Comparison of ENCODE assay signal across 19 cellular contexts in the genomic region with DNA sequence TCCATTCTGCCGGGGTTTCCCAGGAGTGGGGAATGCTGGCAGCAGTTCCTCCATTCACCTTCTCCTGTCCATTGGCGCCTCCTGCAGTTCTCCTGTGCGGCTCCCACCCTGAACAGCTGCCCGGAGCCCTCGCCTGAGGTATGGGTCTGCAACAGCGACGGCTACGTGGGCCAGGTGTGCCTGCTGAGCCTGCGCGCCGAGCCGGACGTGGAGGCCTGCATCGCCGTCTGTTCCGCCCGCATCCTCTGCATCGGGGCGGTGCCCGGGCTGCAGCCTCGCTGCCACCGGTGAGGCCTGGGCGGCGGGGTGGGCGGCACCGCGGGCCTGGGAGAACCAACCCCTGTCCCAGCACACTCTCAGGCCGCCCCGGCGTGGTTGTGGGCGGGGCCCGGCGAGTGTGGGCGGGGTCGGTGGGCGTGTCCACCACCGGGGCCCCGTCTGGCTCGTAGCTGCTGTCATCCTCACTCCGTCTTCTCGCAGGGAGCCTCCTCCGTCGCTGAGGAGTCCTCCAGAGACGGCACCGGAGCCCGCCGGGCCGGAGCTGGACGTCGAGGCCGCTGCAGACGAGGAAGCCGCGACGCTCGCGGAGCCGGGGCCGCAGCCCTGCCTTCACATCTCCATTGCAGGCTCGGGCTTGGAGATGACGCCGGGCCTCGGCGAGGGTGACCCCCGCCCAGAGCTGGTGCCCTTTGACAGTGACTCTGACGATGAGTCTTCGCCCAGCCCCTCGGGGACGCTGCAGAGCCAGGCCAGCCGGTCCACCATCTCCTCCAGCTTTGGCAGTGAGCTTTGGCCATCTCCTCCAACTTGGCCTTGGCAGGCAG. TPM values are rescaled to one million over a fixed set of nuclear protein-coding genes. Genes with fewer than 3 reads are reported as not detected.
A peak's percentile ranks its signal among the peaks of the same experiment; 100 is the strongest.
DNase-seq lines count a peak whose midpoint lies in the region; ATAC-seq and TF ChIP-seq lines count a peak whose summit lies in the region.
"Had no signal": no experiment of that assay in that cellular context is flagged by ENCODE, and none has a peak within 500 bp of the region (broad histone marks: within the 10 kb centered on the region; RNA-seq: fewer than 3 reads in every experiment).

No MANE protein-coding gene starts in this region.

- H3K27ac Mint-ChIP-seq in Calu3 (ENCODE audit: unreplicated experiment) (peak overlapping the region; percentile 66), neural progenitor cell (no peak overlapping the region)
- H3K27ac Mint-ChIP-seq: activated B cell treated with CpG ODN at 0.5 μM for 24 hours had no signal

- H3K27me3 Mint-ChIP-seq in Calu3 (ENCODE audit: unreplicated experiment), result no peaks in the 10 kb centered on the region
- H3K27me3 Mint-ChIP-seq in neural progenitor cell (ENCODE audit: insufficient read depth, low read depth), result peaks cover 2% of the 10 kb centered on the region
- H3K27me3 Mint-ChIP-seq: activated B cell treated with CpG ODN at 0.5 μM for 24 hours had no signal

- TF ChIP-seq EP300 in gastroesophageal sphincter (IDR thresholded peaks at IDR 0.05), result no peak

- H4K20me1 ChIP-seq in neural progenitor cell (ENCODE audit: low read depth), result peaks cover 44% of the 10 kb centered on the region

- H3K4me3 Mint-ChIP-seq in Calu3 (ENCODE audit: low read depth, unreplicated experiment) (no peak overlapping the region), neural progenitor cell (no peak overlapping the region)
- H3K4me3 Mint-ChIP-seq: activated B cell treated with CpG ODN at 0.5 μM for 24 hours had no signal

- no peaks in the 10 kb centered on the region for H3K27me3 ChIP-seq in NT2/D1 (ENCODE audit: insufficient read depth, insufficient read length)
- no peaks in the 10 kb centered on the region for H3K27me3 ChIP-seq in gastroesophageal sphincter
- no peaks in the 10 kb centered on the region for H3K27me3 ChIP-seq in neural progenitor cell
- H3K27me3 ChIP-seq in left lung, result no peaks in the 10 kb centered on the region
- H3K27me3 ChIP-seq: BE2C, neutrophil, right lobe of liver had no signal

- no peak for TF ChIP-seq CTCF in Calu3 (IDR thresholded peaks at IDR 0.05; ENCODE audit: unreplicated experiment)
- TF ChIP-seq CTCF in gastroesophageal sphincter (IDR thresholded peaks at IDR 0.05), result no peak
- TF ChIP-seq CTCF in neural progenitor cell (IDR thresholded peaks at IDR 0.05), result peak; percentile 44
- TF ChIP-seq CTCF in left lung (IDR thresholded peaks at IDR 0.05), result no peak

- DNase-seq in Calu3 (no peak), NT2/D1 (ENCODE audit: low read depth, low spot score) (peak; percentile 35), neural progenitor cell (ENCODE audit: low spot score) (peak; percentile 90), left lung (no peak), DMS53 (lab: John Stamatoyannopoulos, UW) (no peak)
- no peak for DNase-seq in stimulated activated CD4-positive, alpha-beta T cell treated with anti-CD3 and anti-CD28 coated beads, Interleukin-1b, Interleukin-23, amount 100 ng/mL, for 48 hours
- DNase-seq: activated B cell treated with CpG ODN at 0.5 μM for 24 hours, activated gamma-delta T cell treated with Interleukin-2 at 50 U/mL for 16 hours, BE2C, cortex of kidney, DMS79, hippocampal formation, NCI-H1417 treated with DMSO at 0.1 percent for 48 hours, NCI-H446 treated with DMSO at 0.1 percent for 48 hours, right lobe of liver had no signal

- H3K27ac ChIP-seq in gastroesophageal sphincter, result peak overlapping the region in 3 of 4 donors; percentile 20 to 41 (median 34)
- H3K27ac ChIP-seq in neural progenitor cell, result no peak overlapping the region
- H3K27ac ChIP-seq in left lung, result no peak overlapping the region
- H3K27ac ChIP-seq: KMS-11, neutrophil, right lobe of liver had no signal

- peaks cover 20% of the 10 kb centered on the region for H3F3A ChIP-seq in neural progenitor cell (ENCODE audit: low read depth)

- H2AFZ ChIP-seq in neural progenitor cell (replicated peaks), result no peak overlapping the region

- H3K9ac ChIP-seq in NT2/D1 (ENCODE audit: insufficient read length, low read depth), result peak overlapping the region; percentile 50
- no peak overlapping the region for H3K9ac ChIP-seq in neural progenitor cell
- H3K9ac ChIP-seq: KMS-11 had no signal

- WGBS in gastroesophageal sphincter (ENCODE audit: low coverage in 1 of 2), 2 donors, result 64% methylated on average over 5 of the region's 70 CpGs; no CpG with 5 or more reads in 1 of the 2 donors

- CTCF ChIA-PET in Calu3 (lab: Charles Lee), result no interaction called here

- peak overlapping the region; percentile 85 for H3K4me2 ChIP-seq in neural progenitor cell
- H3K4me2 ChIP-seq: KMS-11 had no signal

- BruUV-seq in Calu3 (replicated peaks; lab: Mats Ljungman, UMichigan), result no TSS peak

- H3K4me1 Mint-ChIP-seq in Calu3 (ENCODE audit: low read depth, unreplicated experiment) (no peaks in the 10 kb centered on the region), neural progenitor cell (peaks cover 5% of the 10 kb centered on the region)

- H3K36me3 Mint-ChIP-seq in Calu3 (ENCODE audit: insufficient read depth, unreplicated experiment), result peaks cover 18% of the 10 kb centered on the region
- peaks cover 26% of the 10 kb centered on the region for H3K36me3 Mint-ChIP-seq in neural progenitor cell

- ATAC-seq in gastroesophageal sphincter (no peak), left lung (no peak), GM18867 (IDR thresholded peaks at IDR 0.05; ENCODE audit: unreplicated experiment) (no peak)
- ATAC-seq: right lobe of liver had no signal

- TF ChIP-seq POLR2A in gastroesophageal sphincter (IDR thresholded peaks at IDR 0.05), result no peak

- H3K36me3 ChIP-seq in NT2/D1 (ENCODE audit: insufficient read depth, insufficient read length, low read length), result peaks cover 87% of the 10 kb centered on the region
- peaks cover 0 to 99% of the 10 kb centered on the region in 2 donors for H3K36me3 ChIP-seq in gastroesophageal sphincter
- no peaks in the 10 kb centered on the region for H3K36me3 ChIP-seq in neural progenitor cell
- peaks cover 9 to 86% of the 10 kb centered on the region in 2 donors for H3K36me3 ChIP-seq in left lung
- H3K36me3 ChIP-seq: right lobe of liver had no signal

- H3K4me1 ChIP-seq in NT2/D1 (ENCODE audit: insufficient read depth, insufficient read length), result peaks cover 9% of the 10 kb centered on the region
- peaks cover 0 to 34% (median 0%) of the 10 kb centered on the region in 3 donors for H3K4me1 ChIP-seq in gastroesophageal sphincter
- peaks cover 5% of the 10 kb centered on the region for H3K4me1 ChIP-seq in neural progenitor cell
- peaks cover 0 to 16% of the 10 kb centered on the region in 2 donors for H3K4me1 ChIP-seq in left lung
- H3K4me1 ChIP-seq: right lobe of liver had no signal

- no peaks in the 10 kb centered on the region for H3K79me2 ChIP-seq in neural progenitor cell (ENCODE audit: low read depth)

- peak overlapping the region; percentile 2 for H3K4me3 ChIP-seq in NT2/D1 (ENCODE audit: insufficient read length, low read depth)
- H3K4me3 ChIP-seq in gastroesophageal sphincter, result no peak overlapping the region
- peak overlapping the region; percentile 43 for H3K4me3 ChIP-seq in neural progenitor cell
- no peak overlapping the region for H3K4me3 ChIP-seq in left lung
- H3K4me3 ChIP-seq: right lobe of liver had no signal

- intact Hi-C loops in Calu3 (cut with micrococcal nuclease; ENCODE audit: unreplicated experiment) (no loop called here), left lung (cut with DNase I) (no loop called here)

- no peaks in the 10 kb centered on the region for H3K9me3 ChIP-seq in NT2/D1 (ENCODE audit: insufficient read depth, low read length)
- H3K9me3 ChIP-seq in gastroesophageal sphincter, result no peaks in the 10 kb centered on the region
- H3K9me3 ChIP-seq in neural progenitor cell (ENCODE audit: low read depth), result no peaks in the 10 kb centered on the region
- H3K9me3 ChIP-seq in left lung, result no peaks in the 10 kb centered on the region
- H3K9me3 ChIP-seq: BE2C, neutrophil, right lobe of liver had no signal

- H3K9me3 Mint-ChIP-seq in Calu3 (ENCODE audit: low read depth, unreplicated experiment) (no peaks in the 10 kb centered on the region), neural progenitor cell (no peaks in the 10 kb centered on the region)
- H3K9me3 Mint-ChIP-seq: activated B cell treated with CpG ODN at 0.5 μM for 24 hours had no signal

RNA-seq across cellular contexts. Expression of a gene that starts 14.0 kb away (rescaled TPM):
- total RNA-seq in Calu3 (2022), result 11.8 and 12.2 TPM in 2 replicates
- total RNA-seq in gastroesophageal sphincter, result 1 to 10 TPM; 2.3 to 5.7 (median 3.5) TPM
- total RNA-seq in neural progenitor cell (ENCODE audit: low replicate concordance), result 5.4 and 15.0 TPM in 2 replicates
- total RNA-seq in left lung, result 10 to 100 TPM; 11.7 to 30.7 TPM

RNA-seq across cellular contexts. Expression of a gene that starts 54.1 kb away (rescaled TPM):
- 22.0 and 22.3 TPM in 2 replicates for total RNA-seq in Calu3 (2022)
- 100 to 1,000 TPM in 1 of 4 donors, 10 to 100 TPM in 3; 52.5 to 169 (median 84.4) TPM for total RNA-seq in gastroesophageal sphincter
- total RNA-seq in neural progenitor cell (ENCODE audit: low replicate concordance), result 19.9 and 41.8 TPM in 2 replicates
- 10 to 100 TPM; 56.3 to 69.1 TPM for total RNA-seq in left lung

Comparison
In these comparisons a context has a peak if more than half of its experiments do, and no peak if none do; other contexts are left out.
1. DNase-seq: peak in NT2/D1 (single experiment) and neural progenitor cell (single experiment); none in Calu3 (single experiment), left lung (0 of 2), stimulated activated CD4-positive, alpha-beta T cell treated with anti-CD3 and anti-CD28 coated beads, Interleukin-1b, Interleukin-23, amount 100 ng/mL, for 48 hours (single experiment) and DMS53 (single experiment).
2. H3K4me3 ChIP-seq: peak in NT2/D1 (single experiment) and neural progenitor cell (single experiment); none in gastroesophageal sphincter (0 of 2) and left lung (0 of 2).
3. H3K27ac ChIP-seq: peak in gastroesophageal sphincter (3 of 4); none in neural progenitor cell (single experiment) and left lung (0 of 2).